Comparison of ENCODE assay signal across 8 cellular contexts in genomic region chr14:89351364-89351957, GRCh38.
DNase-seq lines count a peak whose midpoint lies in the region; ATAC-seq and TF ChIP-seq lines count a peak whose summit lies in the region.

No MANE protein-coding gene starts in this region.

- no peaks in the 10 kb centered on the region for H3K27me3 ChIP-seq in BLaER1 treated with 17β-estradiol and CSF1 and Interleukin-3, amounts not matched to agents 10 nM and 100 nM
- H3K27me3 ChIP-seq in layer of hippocampus (ENCODE audit: control insufficient read depth, insufficient read depth, low read length) (no peaks in the 10 kb centered on the region), tibial nerve (no peaks in the 10 kb centered on the region)

- intact Hi-C loops in activated CD8-positive, alpha-beta T cell treated with anti-CD3 and anti-CD28 coated beads for 36 hours (cut with micrococcal nuclease): no loop called here

- no peak for TF ChIP-seq CTCF in activated CD8-positive, alpha-beta T cell treated with anti-CD3 and anti-CD28 coated beads for 36 hours (IDR thresholded peaks at IDR 0.05)
- TF ChIP-seq CTCF in tibial nerve (IDR thresholded peaks at IDR 0.05): no peak

- H3K27me3 Mint-ChIP-seq in activated CD8-positive, alpha-beta T cell treated with anti-CD3 and anti-CD28 coated beads for 36 hours: no peaks in the 10 kb centered on the region

- peaks cover 0 to 36% (median 26%) of the 10 kb centered on the region in 11 experiments; a peak in 19 of 22 replicates for H3K9me3 ChIP-seq in BLaER1 treated with 17β-estradiol and CSF1 and Interleukin-3, amounts not matched to agents 10 nM and 100 nM (replicated peaks in 1 of 11)
- H3K9me3 ChIP-seq in tibial nerve: no peaks in the 10 kb centered on the region

- peak overlapping the region; percentile 81 to 91 (median 85) for H3K27ac ChIP-seq in BLaER1 treated with 17β-estradiol and CSF1 and Interleukin-3, amounts not matched to agents 10 nM and 100 nM
- H3K27ac ChIP-seq in layer of hippocampus (ENCODE audit: low read depth, low read length): peak overlapping the region; percentile 49
- H3K27ac ChIP-seq in tibial nerve: peak overlapping the region in 3 of 4 donors; percentile 39 to 69 (median 42)

- whole genome bisulfite sequencing in tibial nerve, 2 donors: 1 to 2% methylated on average over 11 of the region's 11 CpGs

- ATAC-seq in GM19351 (IDR thresholded peaks at IDR 0.05; ENCODE audit: unreplicated experiment): peak; percentile 87
- peak; percentile 80 for ATAC-seq in HG03571 (IDR thresholded peaks at IDR 0.05; ENCODE audit: unreplicated experiment)
- peak; percentile 74 for ATAC-seq in activated CD8-positive, alpha-beta T cell treated with anti-CD3 and anti-CD28 coated beads for 36 hours

- no peak for TF ChIP-seq POLR2A in tibial nerve (IDR thresholded peaks at IDR 0.05)

- DNase-seq in activated CD8-positive, alpha-beta T cell treated with anti-CD3 and anti-CD28 coated beads for 36 hours: peak; percentile 53
- DNase-seq in tibial nerve (ENCODE audit: low spot score in 2 of 2) (no peak), GOT3 (lab: John Stamatoyannopoulos, UW) (no peak), HK-2 (ENCODE audit: unreplicated experiment) (no peak)

- TF ChIP-seq EP300 in tibial nerve (IDR thresholded peaks at IDR 0.05): no peak

- peak overlapping the region; percentile 73 to 97 (median 90) for H3K4me2 ChIP-seq in BLaER1 treated with 17β-estradiol and CSF1 and Interleukin-3, amounts not matched to agents 10 nM and 100 nM

- peaks cover 40 to 56% (median 50%) of the 10 kb centered on the region in 10 experiments for H3K4me1 ChIP-seq in BLaER1 treated with 17β-estradiol and CSF1 and Interleukin-3, amounts not matched to agents 10 nM and 100 nM
- H3K4me1 ChIP-seq in tibial nerve: peaks cover 0 to 28% (median 18%) of the 10 kb centered on the region in 4 donors

- H4K20me1 ChIP-seq in BLaER1 treated with 17β-estradiol and CSF1 and Interleukin-3, amounts not matched to agents 10 nM and 100 nM: peaks cover 0 to 10% (median 0%) of the 10 kb centered on the region in 11 experiments; a peak in 2 of 22 replicates

- POLR2A ChIA-PET in activated CD8-positive, alpha-beta T cell treated with anti-CD3 and anti-CD28 coated beads for 36 hours (lab: Charles Lee): interaction anchor here (0.6 kb wide), 1 partner anchor 292 kb away, joined by 3 read pairs; no protein-coding TSS in a partner anchor

- peaks cover 46% of the 10 kb centered on the region for H3K36me3 Mint-ChIP-seq in activated CD8-positive, alpha-beta T cell treated with anti-CD3 and anti-CD28 coated beads for 36 hours (ENCODE audit: low read depth)

- H3K4me3 Mint-ChIP-seq in activated CD8-positive, alpha-beta T cell treated with anti-CD3 and anti-CD28 coated beads for 36 hours: peak overlapping the region; percentile 74

- H3K36me3 ChIP-seq in BLaER1 treated with 17β-estradiol and CSF1 and Interleukin-3, amounts not matched to agents 10 nM and 100 nM: peaks cover 41 to 48% (median 42%) of the 10 kb centered on the region in 11 experiments
- H3K36me3 ChIP-seq in tibial nerve: peaks cover 0 to 37% (median 0%) of the 10 kb centered on the region in 3 donors

- H3K4me3 ChIP-seq in BLaER1 treated with 17β-estradiol and CSF1 and Interleukin-3, amounts not matched to agents 10 nM and 100 nM: peak overlapping the region; percentile 27 to 55 (median 42); a peak in 16 of 20 replicates
- H3K4me3 ChIP-seq in tibial nerve: no peak overlapping the region

- H3K9ac ChIP-seq in BLaER1 treated with 17β-estradiol and CSF1 and Interleukin-3, amounts not matched to agents 10 nM and 100 nM: peak overlapping the region; percentile 64 to 85 (median 77)

- peaks cover 64% of the 10 kb centered on the region for H3K4me1 Mint-ChIP-seq in activated CD8-positive, alpha-beta T cell treated with anti-CD3 and anti-CD28 coated beads for 36 hours (ENCODE audit: low read depth)

- no peaks in the 10 kb centered on the region for H3K9me3 Mint-ChIP-seq in activated CD8-positive, alpha-beta T cell treated with anti-CD3 and anti-CD28 coated beads for 36 hours

- H3K27ac Mint-ChIP-seq in activated CD8-positive, alpha-beta T cell treated with anti-CD3 and anti-CD28 coated beads for 36 hours: peak overlapping the region; percentile 97

- CTCF ChIA-PET in activated CD8-positive, alpha-beta T cell treated with anti-CD3 and anti-CD28 coated beads for 36 hours (lab: Charles Lee): interaction anchor here (1.0 to 1.3 kb wide), 2 partner anchors 9 to 12 kb away, joined by 3 to 4 read pairs; no protein-coding TSS in a partner anchor

Comparison
In these comparisons a context has a peak if more than half of its experiments do, and no peak if none do; other contexts are left out.
1. H3K4me3 ChIP-seq: peak in BLaER1 treated with 17β-estradiol and CSF1 and Interleukin-3, amounts not matched to agents 10 nM and 100 nM (10 of 10); none in tibial nerve (0 of 4).
2. Peak in every context shown above with its lines, with median percentiles within 50 percentile points of each other: H3K27ac ChIP-seq and ATAC-seq.